34 cellular contexts compared by ENCODE assay signal in genomic region chr4:186424745-186425144, GRCh38.
"Had no signal": no experiment of that assay in that cellular context is flagged by ENCODE, and none has a peak within 500 bp of the region (broad histone marks: within the 10 kb centered on the region; RNA-seq: fewer than 3 reads in every experiment).

No MANE protein-coding gene starts in this region.

- H3K4me3 ChIP-seq: adrenal gland, body of pancreas, breast epithelium had no signal

- H3K4me3 Mint-ChIP-seq: activated B cell treated with CpG ODN at 0.5 μM for 24 hours; activated CD4-positive, alpha-beta memory T cell treated with anti-CD3 and anti-CD28 coated beads for 36 hours; activated CD4-positive, alpha-beta T cell treated with anti-CD3 and anti-CD28 coated beads, Interleukin-2, amount 10 ng/mL, durations not matched to agents 24 days and 14 days; activated CD8-positive, alpha-beta T cell treated with anti-CD3 and anti-CD28 coated beads for 36 hours; activated naive CD4-positive, alpha-beta T cell treated with anti-CD3 and anti-CD28 coated beads for 36 hours; activated naive CD8-positive, alpha-beta T cell treated with anti-CD3 and anti-CD28 coated beads for 36 hours; activated T-cell treated with anti-CD3 and anti-CD28 coated beads, Interleukin-2, amount 50 U/mL, for 4 hours; activated T-cell treated with anti-CD3 and anti-CD28 coated beads, Interleukin-2, amount 50 U/mL, for 72 hours; activated T-helper 1 cell treated with anti-CD3 and anti-CD28 coated beads, Interleukin-12 subunit alpha, Interleukin-12 subunit beta, Interleukin-2, Interleukin-4 antibody, amounts not matched to agents 30 ng/mL and 10 ng/mL and 1 ng/mL, durations not matched to agents 14 hours and 24 hours and 36 hours; activated T-helper 17 cell treated with anti-CD3 and anti-CD28 coated beads, Interleukin-2, amount 50 U/mL, for 72 hours; T-helper 1 cell treated with Interleukin-12 subunit alpha and Interleukin-12 subunit beta and Interleukin-4 antibody, amounts not matched to agents 30 μg/mL and 1 μg/mL, for 36 hours; T-helper 2 cell treated with Interferon-gamma antibody and Interleukin-4, amounts not matched to agents 5 μg/mL and 100 μg/mL, for 36 hours had no signal

- H3K36me3 ChIP-seq: adrenal gland, brain microvascular endothelial cell, breast epithelium had no signal

- H3K27ac Mint-ChIP-seq: activated B cell treated with CpG ODN at 0.5 μM for 24 hours; activated CD4-positive, alpha-beta memory T cell treated with anti-CD3 and anti-CD28 coated beads for 36 hours; activated CD4-positive, alpha-beta T cell treated with anti-CD3 and anti-CD28 coated beads, Interleukin-2, amount 10 ng/mL, durations not matched to agents 24 days and 14 days; activated CD8-positive, alpha-beta T cell treated with anti-CD3 and anti-CD28 coated beads for 36 hours; activated naive CD4-positive, alpha-beta T cell treated with anti-CD3 and anti-CD28 coated beads for 36 hours; activated naive CD4-positive, alpha-beta T cell treated with anti-CD3 and anti-CD28 coated beads, Interleukin-2, amount 50 U/mL, for 72 hours; activated naive CD8-positive, alpha-beta T cell treated with anti-CD3 and anti-CD28 coated beads for 36 hours; activated T-cell treated with anti-CD3 and anti-CD28 coated beads, Interleukin-2, amount 50 U/mL, for 72 hours; activated T-helper 1 cell treated with anti-CD3 and anti-CD28 coated beads, Interleukin-12 subunit alpha, Interleukin-12 subunit beta, Interleukin-2, Interleukin-4 antibody, amounts not matched to agents 30 ng/mL and 10 ng/mL and 1 ng/mL, durations not matched to agents 14 hours and 24 hours and 36 hours; activated T-helper 17 cell treated with anti-CD3 and anti-CD28 coated beads, Interleukin-2, amount 50 U/mL, for 72 hours; T-helper 1 cell treated with Interleukin-12 subunit alpha and Interleukin-12 subunit beta and Interleukin-4 antibody, amounts not matched to agents 30 μg/mL and 1 μg/mL, for 36 hours; T-helper 2 cell treated with Interferon-gamma antibody and Interleukin-4, amounts not matched to agents 5 μg/mL and 100 μg/mL, for 36 hours had no signal

- H3K9me3 Mint-ChIP-seq: activated B cell treated with CpG ODN at 0.5 μM for 24 hours; activated CD4-positive, alpha-beta memory T cell treated with anti-CD3 and anti-CD28 coated beads for 36 hours; activated CD4-positive, alpha-beta T cell treated with anti-CD3 and anti-CD28 coated beads, Interleukin-2, amount 10 ng/mL, durations not matched to agents 24 days and 14 days; activated CD8-positive, alpha-beta T cell treated with anti-CD3 and anti-CD28 coated beads for 36 hours; activated naive CD4-positive, alpha-beta T cell treated with anti-CD3 and anti-CD28 coated beads for 36 hours; activated naive CD4-positive, alpha-beta T cell treated with anti-CD3 and anti-CD28 coated beads, Interleukin-2, amount 50 U/mL, for 72 hours; activated naive CD8-positive, alpha-beta T cell treated with anti-CD3 and anti-CD28 coated beads for 36 hours; activated T-cell treated with anti-CD3 and anti-CD28 coated beads, Interleukin-2, amount 50 U/mL, for 4 hours; activated T-cell treated with anti-CD3 and anti-CD28 coated beads, Interleukin-2, amount 50 U/mL, for 72 hours; activated T-helper 1 cell treated with anti-CD3 and anti-CD28 coated beads, Interleukin-12 subunit alpha, Interleukin-12 subunit beta, Interleukin-2, Interleukin-4 antibody, amounts not matched to agents 30 ng/mL and 10 ng/mL and 1 ng/mL, durations not matched to agents 14 hours and 24 hours and 36 hours; activated T-helper 17 cell treated with anti-CD3 and anti-CD28 coated beads, Interleukin-2, amount 50 U/mL, for 72 hours; T-helper 1 cell treated with Interleukin-12 subunit alpha and Interleukin-12 subunit beta and Interleukin-4 antibody, amounts not matched to agents 30 μg/mL and 1 μg/mL, for 36 hours; T-helper 2 cell treated with Interferon-gamma antibody and Interleukin-4, amounts not matched to agents 5 μg/mL and 100 μg/mL, for 36 hours had no signal

- DNase-seq: activated B cell treated with CpG ODN at 0.5 μM for 24 hours; activated CD4-positive, alpha-beta memory T cell treated with anti-CD3 and anti-CD28 coated beads for 36 hours; activated CD4-positive, alpha-beta T cell treated with anti-CD3 and anti-CD28 coated beads for 4 hours; activated CD4-positive, alpha-beta T cell treated with anti-CD3 and anti-CD28 coated beads, Interleukin-2, amount 50 U/mL, for 1 hour; activated CD4-positive, alpha-beta T cell treated with anti-CD3 and anti-CD28 coated beads, Interleukin-2, amount 50 U/mL, for 4 hours; activated CD4-positive, CD25-positive, alpha-beta regulatory T cell treated with anti-CD3 and anti-CD28 coated beads, Interleukin-2, amount 50 U/mL, for 72 hours; activated CD8-positive, alpha-beta memory T cell treated with anti-CD3 and anti-CD28 coated beads, Interleukin-2, amount 50 U/mL, for 4 hours; activated CD8-positive, alpha-beta T cell treated with anti-CD3 and anti-CD28 coated beads for 36 hours; activated effector memory CD4-positive, alpha-beta T cell treated with anti-CD3 and anti-CD28 coated beads, Interleukin-2, amount 50 U/mL, for 16 hours; activated gamma-delta T cell treated with Interleukin-2 at 50 U/mL for 16 hours; activated naive CD4-positive, alpha-beta T cell; activated naive CD4-positive, alpha-beta T cell treated with anti-CD3 and anti-CD28 coated beads for 36 hours; activated naive CD4-positive, alpha-beta T cell treated with anti-CD3 and anti-CD28 coated beads, Interleukin-2, amount 50 U/mL, for 16 hours; activated naive CD8-positive, alpha-beta T cell treated with anti-CD3 and anti-CD28 coated beads for 36 hours; activated T-cell treated with anti-CD3 and anti-CD28 coated beads for 4 hours; activated T-cell treated with anti-CD3 and anti-CD28 coated beads, Interleukin-2, amount 50 U/mL, for 1 hour; activated T-cell treated with anti-CD3 and anti-CD28 coated beads, Interleukin-2, amount 50 U/mL, for 4 hours; activated T-cell treated with anti-CD3 and anti-CD28 coated beads, Interleukin-2, amount 50 U/mL, for 72 hours; adrenal gland; amniotic stem cell; aorta; body of pancreas; brain microvascular endothelial cell; central memory CD4-positive, alpha-beta T cell; T-helper 2 cell; T-helper 9 cell had no signal

- ATAC-seq: activated CD8-positive, alpha-beta T cell treated with anti-CD3 and anti-CD28 coated beads for 36 hours; activated naive CD4-positive, alpha-beta T cell treated with anti-CD3 and anti-CD28 coated beads, Interleukin-2, amount 50 U/mL, for 72 hours; activated T-cell treated with anti-CD3 and anti-CD28 coated beads, Interleukin-2, amount 50 U/mL, for 4 hours; activated T-cell treated with anti-CD3 and anti-CD28 coated beads, Interleukin-2, amount 50 U/mL, for 72 hours; activated T-helper 17 cell treated with anti-CD3 and anti-CD28 coated beads, Interleukin-2, amount 50 U/mL, for 72 hours; body of pancreas had no signal

- H3K4me1 Mint-ChIP-seq: activated B cell treated with CpG ODN at 0.5 μM for 24 hours; activated CD4-positive, alpha-beta T cell treated with anti-CD3 and anti-CD28 coated beads, Interleukin-2, amount 10 ng/mL, durations not matched to agents 24 days and 14 days; activated naive CD8-positive, alpha-beta T cell treated with anti-CD3 and anti-CD28 coated beads for 36 hours; activated T-helper 17 cell treated with anti-CD3 and anti-CD28 coated beads, Interleukin-2, amount 50 U/mL, for 72 hours had no signal

- H3K27me3 ChIP-seq: adrenal gland, body of pancreas, brain microvascular endothelial cell, breast epithelium had no signal

- H3K4me1 ChIP-seq: adrenal gland, body of pancreas, breast epithelium had no signal

- H3K9me3 ChIP-seq: adrenal gland, body of pancreas, breast epithelium had no signal

- H3K27ac ChIP-seq: adrenal gland, body of pancreas, brain microvascular endothelial cell, breast epithelium, VCaP had no signal

- H3K36me3 Mint-ChIP-seq: activated CD4-positive, alpha-beta memory T cell treated with anti-CD3 and anti-CD28 coated beads for 36 hours; activated naive CD4-positive, alpha-beta T cell treated with anti-CD3 and anti-CD28 coated beads, Interleukin-2, amount 50 U/mL, for 72 hours; activated naive CD8-positive, alpha-beta T cell treated with anti-CD3 and anti-CD28 coated beads for 36 hours had no signal

- H3K27me3 Mint-ChIP-seq: activated B cell treated with CpG ODN at 0.5 μM for 24 hours; activated CD4-positive, alpha-beta T cell treated with anti-CD3 and anti-CD28 coated beads, Interleukin-2, amount 10 ng/mL, durations not matched to agents 24 days and 14 days; activated CD8-positive, alpha-beta T cell treated with anti-CD3 and anti-CD28 coated beads for 36 hours; activated naive CD8-positive, alpha-beta T cell treated with anti-CD3 and anti-CD28 coated beads for 36 hours had no signal
